Comparison of ENCODE assay signal across 22 cellular contexts in genomic region chr7:129047761-129048160, GRCh38. TPM values are rescaled to one million over a fixed set of nuclear protein-coding genes. Genes with fewer than 3 reads are reported as not detected.
DNase-seq lines count a peak whose midpoint lies in the region; ATAC-seq, FAIRE-seq and TF ChIP-seq lines count a peak whose summit lies in the region.
"Had no signal": no experiment of that assay in that cellular context is flagged by ENCODE, and none has a peak within 500 bp of the region (broad histone marks: within the 10 kb centered on the region; RNA-seq: fewer than 3 reads in every experiment).

No MANE protein-coding gene starts in this region.

- DNase-seq in DND-41 (no peak), MV-4-11 (lab: John Stamatoyannopoulos, UW) (peak; percentile 5), astrocyte (ENCODE audit: low read depth) (peak; percentile 33), myocyte (ENCODE audit: low read depth) (peak; percentile 36), foreskin keratinocyte (no peak), ovary (no peak), NCI-H1105 treated with DMSO at 0.1 percent for 48 hours (lab: John Stamatoyannopoulos, UW) (no peak)
- DNase-seq: 8988T; CD8-positive, alpha-beta T cell; DMS79; H9; IMR-90; Karpas-422; NCI-H1417 treated with DMSO at 0.1 percent for 48 hours; NCI-H1930; NCI-H446; PC-3 had no signal

- H3K27me3 Mint-ChIP-seq in astrocyte (ENCODE audit: low read depth, unreplicated experiment) = no peaks in the 10 kb centered on the region

- peaks cover 48% of the 10 kb centered on the region for H3K4me1 ChIP-seq in DND-41 (ENCODE audit: insufficient read depth, low read length)
- H3K4me1 ChIP-seq in astrocyte (ENCODE audit: insufficient read depth, low read length) = no peaks in the 10 kb centered on the region
- peaks cover 6% of the 10 kb centered on the region for H3K4me1 ChIP-seq in foreskin keratinocyte
- H3K4me1 ChIP-seq in ovary (ENCODE audit: insufficient read depth) = peaks cover 10% of the 10 kb centered on the region

- H2AFZ ChIP-seq in DND-41 (ENCODE audit: low read depth, low read length) (no peak overlapping the region), astrocyte (ENCODE audit: low read depth, low read length) (no peak overlapping the region)

- intact Hi-C loops in ovary (cut with DNase I) = no loop called here

- TF ChIP-seq POLR2A in ovary (IDR thresholded peaks at IDR 0.05) = no peak

- H3K9me3 ChIP-seq in DND-41 (ENCODE audit: insufficient read depth, low read length, severe bottlenecking) (no peaks in the 10 kb centered on the region), astrocyte (ENCODE audit: insufficient read depth, low read depth, low read length) (no peaks in the 10 kb centered on the region), ovary (no peaks in the 10 kb centered on the region)
- H3K9me3 ChIP-seq: BLaER1 had no signal

- no peaks in the 10 kb centered on the region for H3K9me3 Mint-ChIP-seq in astrocyte (ENCODE audit: unreplicated experiment)
- H3K9me3 Mint-ChIP-seq: CD8-positive, alpha-beta T cell; H9 had no signal

- H3K4me3 ChIP-seq in DND-41 (ENCODE audit: low read depth in 1 of 2, low read length in 2 of 2) (no peak overlapping the region), astrocyte (ENCODE audit: insufficient read depth, low read depth, low read length) (no peak overlapping the region), ovary (no peak overlapping the region)
- H3K4me3 ChIP-seq: BLaER1 had no signal

- peaks cover 26% of the 10 kb centered on the region for H3K4me1 Mint-ChIP-seq in astrocyte (ENCODE audit: low read depth, unreplicated experiment)

- H3K4me2 ChIP-seq in DND-41 (ENCODE audit: insufficient read depth, low read length) (peak overlapping the region; percentile 32; the same call in 1 of the 2 replicates), astrocyte (ENCODE audit: low read length) (no peak overlapping the region)
- H3K4me2 ChIP-seq: BLaER1 had no signal

- 95 to 96% (median 95%) methylated on average over 2 of the region's 2 CpGs for WGBS in ovary, 3 donors

- H3K27me3 ChIP-seq in DND-41 (ENCODE audit: insufficient read depth, low read length, poor library complexity) = no peaks in the 10 kb centered on the region
- no peaks in the 10 kb centered on the region for H3K27me3 ChIP-seq in astrocyte (ENCODE audit: insufficient read depth, low read length)
- no peaks in the 10 kb centered on the region for H3K27me3 ChIP-seq in foreskin keratinocyte
- no peaks in the 10 kb centered on the region for H3K27me3 ChIP-seq in ovary
- H3K27me3 ChIP-seq: BLaER1 had no signal

- H3K27ac ChIP-seq in DND-41 (ENCODE audit: low read length) (no peak overlapping the region), astrocyte (ENCODE audit: low read depth, low read length) (no peak overlapping the region), foreskin keratinocyte (no peak overlapping the region), ovary (no peak overlapping the region)
- H3K27ac ChIP-seq: BLaER1 had no signal

- H3K9ac ChIP-seq in DND-41 (ENCODE audit: low read depth, low read length) (no peak overlapping the region), astrocyte (ENCODE audit: low read length) (no peak overlapping the region)
- H3K9ac ChIP-seq: BLaER1 had no signal

- peaks cover 44% of the 10 kb centered on the region for H3K36me3 ChIP-seq in DND-41 (ENCODE audit: insufficient read depth, low read length)
- no peaks in the 10 kb centered on the region for H3K36me3 ChIP-seq in astrocyte (ENCODE audit: insufficient read depth, low read length)
- H3K36me3 ChIP-seq in ovary = no peaks in the 10 kb centered on the region

- H3K36me3 Mint-ChIP-seq in astrocyte (ENCODE audit: low read depth, unreplicated experiment) = no peaks in the 10 kb centered on the region

- no peak for TF ChIP-seq EP300 in ovary (IDR thresholded peaks at IDR 0.05)

- ATAC-seq in DND-41 (ENCODE audit: insufficient read depth, low read depth) = no peak
- no peak for ATAC-seq in foreskin keratinocyte
- no peak for ATAC-seq in GM18858 (IDR thresholded peaks at IDR 0.05; ENCODE audit: unreplicated experiment)
- ATAC-seq: CD8-positive, alpha-beta T cell; PC-3 had no signal

- TF ChIP-seq CTCF in DND-41 (IDR thresholded peaks at IDR 0.05; ENCODE audit: borderline replicate concordance, extremely low read depth, low read length, poor library complexity, severe bottlenecking) (no peak), astrocyte (IDR thresholded peaks at IDR 0.05; ENCODE audit: insufficient read depth, low read depth, low read length) (no peak), foreskin keratinocyte (conservative IDR thresholded peaks at IDR 0.05) (no peak), ovary (IDR thresholded peaks at IDR 0.05) (no peak)

- peaks cover 98% of the 10 kb centered on the region for H3K79me2 ChIP-seq in DND-41 (ENCODE audit: insufficient read depth, low read length)
- peaks cover 98% of the 10 kb centered on the region for H3K79me2 ChIP-seq in astrocyte (ENCODE audit: insufficient read depth, low read length)

- H4K20me1 ChIP-seq in DND-41 (ENCODE audit: insufficient read depth, low read length) (peaks cover 83% of the 10 kb centered on the region), astrocyte (ENCODE audit: insufficient read depth, low read length) (peaks cover 88% of the 10 kb centered on the region)

- H3K4me3 Mint-ChIP-seq in astrocyte (ENCODE audit: unreplicated experiment) = no peak overlapping the region
- H3K4me3 Mint-ChIP-seq: CD8-positive, alpha-beta T cell; H9 had no signal

- no peak overlapping the region for H3K27ac Mint-ChIP-seq in astrocyte (ENCODE audit: unreplicated experiment)
- H3K27ac Mint-ChIP-seq: CD8-positive, alpha-beta T cell; H9 had no signal

- FAIRE-seq in astrocyte (lab: Jason Lieb, UNC) = no peak
- FAIRE-seq: D721Med, G401.6, GM12892 had no signal

RNA-seq across cellular contexts. Expression of gene TNPO3, which starts 7.2 kb away (rescaled TPM):
- total RNA-seq in astrocyte (49.2 and 49.8 TPM in 2 replicates), myocyte (50.9 and 51.1 TPM in 2 replicates), foreskin keratinocyte (52.0 and 54.0 TPM in 2 replicates), ovary (10 to 100 TPM; 22.9 to 35.4 (median 30.9) TPM)
- 33.2 TPM for polyA plus RNA-seq in myocyte (2012)
- polyA plus RNA-seq in foreskin keratinocyte (18.9 and 22.1 TPM in 2 replicates), ovary (10 to 100 TPM; 18.6 to 40.1 TPM)

Comparison
In these comparisons a context has a peak if more than half of its experiments do, and no peak if none do; other contexts are left out.
1. DNase-seq: peak in MV-4-11 (single experiment), astrocyte (single experiment) and myocyte (single experiment); none in DND-41 (single experiment), foreskin keratinocyte (0 of 2), ovary (0 of 5) and NCI-H1105 treated with DMSO at 0.1 percent for 48 hours (single experiment).